Comparison of ENCODE assay signal across 1 cellular context in genomic region chr20:50743087-50743486, GRCh38.
TF ChIP-seq lines count a peak whose summit lies in the region.

No MANE protein-coding gene starts in this region.

TF ChIP-seq in HCT116, 20 proteins besides CTCF, POLR2A, EP300 and RAD21:
- no peak for TF ChIP-seq SRF (IDR thresholded peaks at IDR 0.05; ENCODE audit: low read depth)
- TF ChIP-seq, protein P1, sequence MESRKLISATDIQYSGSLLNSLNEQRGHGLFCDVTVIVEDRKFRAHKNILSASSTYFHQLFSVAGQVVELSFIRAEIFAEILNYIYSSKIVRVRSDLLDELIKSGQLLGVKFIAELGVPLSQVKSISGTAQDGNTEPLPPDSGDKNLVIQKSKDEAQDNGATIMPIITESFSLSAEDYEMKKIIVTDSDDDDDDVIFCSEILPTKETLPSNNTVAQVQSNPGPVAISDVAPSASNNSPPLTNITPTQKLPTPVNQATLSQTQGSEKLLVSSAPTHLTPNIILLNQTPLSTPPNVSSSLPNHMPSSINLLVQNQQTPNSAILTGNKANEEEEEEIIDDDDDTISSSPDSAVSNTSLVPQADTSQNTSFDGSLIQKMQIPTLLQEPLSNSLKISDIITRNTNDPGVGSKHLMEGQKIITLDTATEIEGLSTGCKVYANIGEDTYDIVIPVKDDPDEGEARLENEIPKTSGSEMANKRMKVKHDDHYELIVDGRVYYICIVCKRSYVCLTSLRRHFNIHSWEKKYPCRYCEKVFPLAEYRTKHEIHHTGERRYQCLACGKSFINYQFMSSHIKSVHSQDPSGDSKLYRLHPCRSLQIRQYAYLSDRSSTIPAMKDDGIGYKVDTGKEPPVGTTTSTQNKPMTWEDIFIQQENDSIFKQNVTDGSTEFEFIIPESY (IDR thresholded peaks at IDR 0.05; ENCODE audit: extremely low read depth, insufficient replicate concordance, low read length) = no peak
- TF ChIP-seq, protein P2, sequence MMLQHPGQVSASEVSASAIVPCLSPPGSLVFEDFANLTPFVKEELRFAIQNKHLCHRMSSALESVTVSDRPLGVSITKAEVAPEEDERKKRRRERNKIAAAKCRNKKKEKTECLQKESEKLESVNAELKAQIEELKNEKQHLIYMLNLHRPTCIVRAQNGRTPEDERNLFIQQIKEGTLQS (IDR thresholded peaks at IDR 0.05) = no peak
- no peak for TF ChIP-seq FOSL1 (IDR thresholded peaks at IDR 0.05; ENCODE audit: low read depth)
- TF ChIP-seq EZH2phosphoT487 (IDR thresholded peaks at IDR 0.05; ENCODE audit: borderline replicate concordance) = no peak
- TF ChIP-seq EZH2 (IDR thresholded peaks at IDR 0.05) = no peak
- no peak for TF ChIP-seq POLR2AphosphoS5 (IDR thresholded peaks at IDR 0.05; ENCODE audit: low read depth, low read length)
- TF ChIP-seq MAX (IDR thresholded peaks at IDR 0.05) = no peak
- TF ChIP-seq SIN3A (IDR thresholded peaks at IDR 0.05; ENCODE audit: low read depth) = no peak
- no peak for TF ChIP-seq CEBPB (IDR thresholded peaks at IDR 0.05; ENCODE audit: low read depth)
- no peak for TF ChIP-seq YY1 (IDR thresholded peaks at IDR 0.05; ENCODE audit: extremely low read depth, insufficient replicate concordance, low read depth, low read length)
- no peak for TF ChIP-seq SP1 (IDR thresholded peaks at IDR 0.05; ENCODE audit: low read depth)
- no peak for TF ChIP-seq TCF7L2 (IDR thresholded peaks at IDR 0.05; ENCODE audit: borderline replicate concordance, extremely low read depth, insufficient read depth, insufficient read length)
- TF ChIP-seq JUND (IDR thresholded peaks at IDR 0.05) = no peak
- no peak for TF ChIP-seq CBX3 (IDR thresholded peaks at IDR 0.05; ENCODE audit: low read depth)
